In genomic region chr12:121713257-121714155, GRCh38 we compare ENCODE assay signal across 7 cellular contexts. TPM values are rescaled to one million over a fixed set of nuclear protein-coding genes. Genes with fewer than 3 reads are reported as not detected.
DNase-seq lines count a peak whose midpoint lies in the region; TF ChIP-seq lines count a peak whose summit lies in the region.

No MANE protein-coding gene starts in this region.

- WGBS in GM23248 (ENCODE audit: low coverage in 1 of 2, low lambda C conversion rate in 2 of 2, missing lambda C conversion rate in 2 of 2), 2 experiments = 8% methylated on average over 20 of the region's 20 CpGs

- H3K4me3 Mint-ChIP-seq in neural crest cell = peak overlapping the region; percentile 88

- in situ Hi-C loops in GM23248 (cut with MboI) = no loop called here

- no peaks in the 10 kb centered on the region for H3K9me3 Mint-ChIP-seq in neural crest cell

- TF ChIP-seq POLR2A in erythroblast (IDR thresholded peaks at IDR 0.05; ENCODE audit: low read length) = no peak

- peak overlapping the region; percentile 96 for H3K9ac ChIP-seq in GM23248

- no peaks in the 10 kb centered on the region for H3K9me2 ChIP-seq in GM23248 (ENCODE audit: insufficient read depth)

- H3K4me3 ChIP-seq in GM23248 (peak overlapping the region; percentile 95), SJCRH30 (peak overlapping the region; percentile 97)

- no peaks in the 10 kb centered on the region for H3K27me3 Mint-ChIP-seq in neural crest cell (ENCODE audit: low read depth)

- H3K9me3 ChIP-seq in GM23248 (ENCODE audit: low read depth) (no peaks in the 10 kb centered on the region), SJCRH30 (replicated peaks) (no peaks in the 10 kb centered on the region)

- H3K4me1 ChIP-seq in GM23248 (ENCODE audit: insufficient read depth) (peaks cover 26% of the 10 kb centered on the region), SJCRH30 (peaks cover 37% of the 10 kb centered on the region)

- peaks cover 18% of the 10 kb centered on the region for H3F3A ChIP-seq in GM23248 (ENCODE audit: insufficient read depth)

- peaks cover 39% of the 10 kb centered on the region for H3K4me1 Mint-ChIP-seq in neural crest cell

- H3K27ac Mint-ChIP-seq in neural crest cell (ENCODE audit: unreplicated experiment) = peak overlapping the region; percentile 19

- peak overlapping the region; percentile 76; the same call in 1 of the 2 replicates for H2AFZ ChIP-seq in GM23248

- peaks cover 49% of the 10 kb centered on the region for H3K79me2 ChIP-seq in GM23248 (ENCODE audit: insufficient read depth)

- DNase-seq in GM23248 (peak; percentile 47), SJCRH30 (peak; percentile 67 to 70), erythroblast (lab: John Stamatoyannopoulos, UW) (peak; percentile 85 to 88), neural crest cell (ENCODE audit: low read depth, low spot score) (no peak), NCI-H1105 (lab: John Stamatoyannopoulos, UW) (no peak), islet precursor cell (no peak)
- DNase-seq in activated effector memory CD4-positive, alpha-beta T cell treated with anti-CD3 and anti-CD28 coated beads, Interleukin-2, amount 50 U/mL, for 16 hours = no peak

- no peaks in the 10 kb centered on the region for H3K36me3 ChIP-seq in GM23248 (ENCODE audit: low read depth)
- no peaks in the 10 kb centered on the region; the same call in 1 of the 2 replicates for H3K36me3 ChIP-seq in SJCRH30

- H4K20me1 ChIP-seq in GM23248 (ENCODE audit: insufficient read depth) = no peaks in the 10 kb centered on the region

- peak overlapping the region; percentile 34; the same call in 1 of the 2 replicates for H3K27ac ChIP-seq in GM23248
- peak overlapping the region; percentile 100 for H3K27ac ChIP-seq in SJCRH30

- H3K27me3 ChIP-seq in GM23248 (replicated peaks; ENCODE audit: insufficient read depth) = no peaks in the 10 kb centered on the region
- no peaks in the 10 kb centered on the region for H3K27me3 ChIP-seq in SJCRH30

- no peak for TF ChIP-seq CTCF in neural crest cell (conservative IDR thresholded peaks at IDR 0.05)

- peak overlapping the region; percentile 90 for H3K4me2 ChIP-seq in GM23248 (ENCODE audit: unreplicated experiment)

- no peaks in the 10 kb centered on the region for H3K36me3 Mint-ChIP-seq in neural crest cell (ENCODE audit: low read depth)

RNA-seq across cellular contexts. Expression of gene TMEM120B, which starts 1.0 kb away (rescaled TPM):
- total RNA-seq in GM23248 (2014; rRNA removed; shearing (Covaris generic)) = 10.7 and 12.1 TPM in 2 replicates
- 4.7 and 4.8 TPM in 2 replicates for polyA plus RNA-seq in GM23248 (2016; fragmentation: Nextera tagmentation; extraction: Ambion mirVana)
- 23.9 and 25.5 TPM in 2 replicates for total RNA-seq in SJCRH30 (2014; rRNA removed; shearing (Covaris generic))
- 14.1 and 14.6 TPM in 2 replicates for total RNA-seq in neural crest cell

RNA-seq across cellular contexts. Expression of gene MORN3, which starts 44.1 kb away (rescaled TPM):
- 0.13 TPM in 1 of 2 replicates, not detected in the other for total RNA-seq in GM23248 (2014; rRNA removed; shearing (Covaris generic))
- polyA plus RNA-seq in GM23248 (2016; fragmentation: Nextera tagmentation; extraction: Ambion mirVana) = 0.58 and 0.63 TPM in 2 replicates
- 0.68 and 0.75 TPM in 2 replicates for total RNA-seq in SJCRH30 (2014; rRNA removed; shearing (Covaris generic))
- 0.57 and 0.63 TPM in 2 replicates for total RNA-seq in neural crest cell

Comparison
In these comparisons a context has a peak if more than half of its experiments do, and no peak if none do; other contexts are left out.
1. DNase-seq: peak in GM23248 (single experiment), SJCRH30 (2 of 2) and erythroblast (2 of 2); none in neural crest cell (single experiment), NCI-H1105 (single experiment), activated effector memory CD4-positive, alpha-beta T cell treated with anti-CD3 and anti-CD28 coated beads, Interleukin-2, amount 50 U/mL, for 16 hours (single experiment) and islet precursor cell (single experiment).